21 cellular contexts compared by ENCODE assay signal in genomic region chr15:60964527-60964926, GRCh38.
DNase-seq lines count a peak whose midpoint lies in the region; ATAC-seq, FAIRE-seq and TF ChIP-seq lines count a peak whose summit lies in the region.
"Had no signal": no experiment of that assay in that cellular context is flagged by ENCODE, and none has a peak within 500 bp of the region (broad histone marks: within the 10 kb centered on the region; RNA-seq: fewer than 3 reads in every experiment).

No MANE protein-coding gene starts in this region.

- H3K27ac Mint-ChIP-seq in WTC11, result no peak overlapping the region
- H3K27ac Mint-ChIP-seq: CD4-positive, alpha-beta memory T cell; naive B cell had no signal

- no TSS peak for BruUV-seq in HepG2 (replicated peaks; lab: Mats Ljungman, UMichigan)

- 36% methylated on average over 1 of the region's 1 CpG for WGBS in HepG2 (ENCODE audit: low lambda C conversion rate)
- WGBS in right lobe of liver (ENCODE audit: insufficient coverage, low coverage, low lambda C conversion rate, missing lambda C conversion rate), result 100% methylated on average over 1 of the region's 1 CpG
- no CpG with 5 or more reads among the region's 1 CpG for WGBS in mesendoderm (ENCODE audit: extremely low coverage, insufficient coverage, low lambda C conversion rate)

- H3K36me3 Mint-ChIP-seq in WTC11, result no peaks in the 10 kb centered on the region
- H3K36me3 Mint-ChIP-seq: CD4-positive, alpha-beta memory T cell; naive B cell had no signal

- H2BK5ac ChIP-seq in mesendoderm (ENCODE audit: low read length), result no peak overlapping the region

- H3K27me3 ChIP-seq in HepG2 (ENCODE audit: control insufficient read depth in 1 of 2, insufficient read depth in 2 of 2, low read length in 2 of 2) (no peaks in the 10 kb centered on the region), right lobe of liver (no peaks in the 10 kb centered on the region), mesendoderm (ENCODE audit: insufficient read depth, low read length, poor library complexity) (no peaks in the 10 kb centered on the region), upper lobe of right lung (no peaks in the 10 kb centered on the region)
- H3K27me3 ChIP-seq: SJSA1, vagina had no signal

- no peak for FAIRE-seq in HepG2 (lab: Jason Lieb, UNC)
- FAIRE-seq: frontal cortex had no signal

- intact Hi-C loops in HepG2 (cut with micrococcal nuclease; ENCODE audit: unreplicated experiment) (no loop called here), right lobe of liver (cut with DNase I) (no loop called here), upper lobe of right lung (cut with DNase I) (no loop called here)

- H3K79me1 ChIP-seq in mesendoderm (ENCODE audit: low read length), result no peaks in the 10 kb centered on the region

- TF ChIP-seq EP300 in HepG2 (IDR thresholded peaks at IDR 0.05; ENCODE audit: low read depth in 2 of 2, low read length in 2 of 2) (no peak), HepG2 (CRISPR knock-in tag; IDR thresholded peaks at IDR 0.05; ENCODE audit: borderline replicate concordance) (no peak)

- no peak for DNase-seq in HepG2 (ENCODE audit: low spot score)
- DNase-seq in right lobe of liver, result no peak
- no peak for DNase-seq in WTC11 (ENCODE audit: low spot score)
- peak; percentile 44 for DNase-seq in mesendoderm
- DNase-seq in upper lobe of right lung, result no peak
- DNase-seq in stimulated activated CD4-positive, alpha-beta T cell treated with anti-CD3 and anti-CD28 coated beads, Interleukin-4, amount 100 ng/mL, for 24 hours, result no peak
- DNase-seq in stimulated activated CD4-positive, alpha-beta T cell treated with anti-CD3 and anti-CD28 coated beads, Interleukin-4, amount 100 ng/mL, for 1 hour, result no peak
- DNase-seq in T-helper 2 cell, result no peak
- DNase-seq: ACHN; activated CD4-positive, alpha-beta T cell treated with anti-CD3 and anti-CD28 coated beads for 48 hours; activated naive CD4-positive, alpha-beta T cell; CD4-positive, alpha-beta memory T cell; DMS79 treated with DMSO at 0.1 percent for 48 hours; left ventricle myocardium inferior; naive B cell; NCI-H2029; NCI-H524 treated with DMSO at 0.1 percent for 48 hours had no signal

- H3K4me2 ChIP-seq in HepG2 (ENCODE audit: low read depth, low read length), result no peak overlapping the region
- no peak overlapping the region for H3K4me2 ChIP-seq in mesendoderm (ENCODE audit: low read length)

- no peak overlapping the region for H2AFZ ChIP-seq in HepG2 (ENCODE audit: low read length)

- ATAC-seq in HepG2 (no peak; the same call in 2 of the 3 replicates), right lobe of liver (no peak), WTC11 (peak; percentile 20), upper lobe of right lung (peak; percentile 27)

- peaks cover 11% of the 10 kb centered on the region for H3K4me1 Mint-ChIP-seq in WTC11
- H3K4me1 Mint-ChIP-seq: CD4-positive, alpha-beta memory T cell; naive B cell had no signal

- 0 out of 2 replicates have a peak, but pooled peaks have one; percentile 4 for TF ChIP-seq CTCF in HepG2 (CRISPR knock-in tag; IDR thresholded peaks at IDR 0.05)
- no peak for TF ChIP-seq CTCF in right lobe of liver (IDR thresholded peaks at IDR 0.05)
- no peak for TF ChIP-seq CTCF in WTC11 (IDR thresholded peaks at IDR 0.05)
- no peak for TF ChIP-seq CTCF in upper lobe of right lung (IDR thresholded peaks at IDR 0.05)

- POLR2A ChIA-PET in HepG2 (lab: Yijun Ruan, JAX), result no interaction called here
- POLR2A ChIA-PET in WTC11 (lab: Charles Lee), result no interaction called here

- H3K27ac ChIP-seq in HepG2 (ENCODE audit: extremely low read length, insufficient read depth, low read length) (no peak overlapping the region), right lobe of liver (no peak overlapping the region), mesendoderm (ENCODE audit: low read depth, low read length) (no peak overlapping the region), upper lobe of right lung (no peak overlapping the region)
- H3K27ac ChIP-seq: left ventricle myocardium inferior, SJSA1, vagina had no signal

- no peaks in the 10 kb centered on the region for H3K4me1 ChIP-seq in HepG2 (ENCODE audit: insufficient read depth, low read length)
- H3K4me1 ChIP-seq in right lobe of liver, result no peaks in the 10 kb centered on the region
- no peaks in the 10 kb centered on the region for H3K4me1 ChIP-seq in mesendoderm (ENCODE audit: control insufficient read depth, low read depth, low read length)
- no peaks in the 10 kb centered on the region for H3K4me1 ChIP-seq in upper lobe of right lung
- H3K4me1 ChIP-seq: HAP-1 had no signal

- in situ Hi-C loops in HepG2 (cut with HindIII; ENCODE audit: extremely low pct_ligation_motif_present, low pct_unique_long_range_greater_than_20kb), result no loop called here

- H4K8ac ChIP-seq in mesendoderm (ENCODE audit: low read depth, low read length), result no peak overlapping the region

- H3K4me3 Mint-ChIP-seq in WTC11, result no peak overlapping the region
- H3K4me3 Mint-ChIP-seq: CD4-positive, alpha-beta memory T cell; naive B cell had no signal

- no peaks in the 10 kb centered on the region for H3K9me3 Mint-ChIP-seq in WTC11
- H3K9me3 Mint-ChIP-seq: CD4-positive, alpha-beta memory T cell; naive B cell had no signal

- H3K9me3 ChIP-seq in HepG2 (ENCODE audit: low read length) (no peaks in the 10 kb centered on the region), right lobe of liver (no peaks in the 10 kb centered on the region), upper lobe of right lung (no peaks in the 10 kb centered on the region)
- H3K9me3 ChIP-seq: HAP-1, left ventricle myocardium inferior, SJSA1, vagina had no signal

- CTCF ChIA-PET in HepG2 (lab: Yijun Ruan, JAX; ENCODE audit: low intra/inter-chr PET ratio, low total read pairs) (no interaction called here), WTC11 (lab: Charles Lee) (interaction anchor here (1.6 kb wide), 1 partner anchor 32 kb away, joined by 7 read pairs; no protein-coding TSS in a partner anchor)

- TF ChIP-seq POLR2A in HepG2 (IDR thresholded peaks at IDR 0.05; ENCODE audit: insufficient read depth in 1 of 2, low read depth in 2 of 2, low read length in 2 of 2) (no peak), right lobe of liver (IDR thresholded peaks at IDR 0.05) (no peak)

- H4K5ac ChIP-seq in mesendoderm (ENCODE audit: low read length), result no peak overlapping the region

- H3K36me3 ChIP-seq in HepG2 (replicated peaks in 1 of 2; ENCODE audit: control insufficient read depth in 1 of 2, insufficient read depth in 2 of 2, low read length in 2 of 2) (no peaks in the 10 kb centered on the region), right lobe of liver (no peaks in the 10 kb centered on the region), mesendoderm (ENCODE audit: control insufficient read depth, insufficient read depth, low read length) (no peaks in the 10 kb centered on the region), upper lobe of right lung (no peaks in the 10 kb centered on the region)
- H3K36me3 ChIP-seq: HAP-1, left ventricle myocardium inferior, SJSA1, vagina had no signal

- no peak overlapping the region for H2BK15ac ChIP-seq in mesendoderm (replicated peaks; ENCODE audit: low read depth)

- H3K4ac ChIP-seq in mesendoderm (ENCODE audit: low read depth, low read length), result no peak overlapping the region

- no peaks in the 10 kb centered on the region for H4K20me1 ChIP-seq in HepG2 (ENCODE audit: insufficient read depth, low read length)

- no peaks in the 10 kb centered on the region for H3K79me2 ChIP-seq in HepG2 (ENCODE audit: insufficient read depth, low read length)
- no peaks in the 10 kb centered on the region for H3K79me2 ChIP-seq in mesendoderm (ENCODE audit: control insufficient read depth, insufficient read depth, low read length)

- H2BK120ac ChIP-seq in mesendoderm (ENCODE audit: low read depth, low read length), result no peak overlapping the region

- H3K18ac ChIP-seq in mesendoderm (ENCODE audit: low read length), result no peak overlapping the region

- H3K9ac ChIP-seq in HepG2 (ENCODE audit: insufficient read depth, low read depth, low read length) (no peak overlapping the region), mesendoderm (ENCODE audit: low read length) (no peak overlapping the region)

- TF ChIP-seq RAD21 in HepG2 (CRISPR knock-in tag; IDR thresholded peaks at IDR 0.05), result no peak

- H3K56ac ChIP-seq in mesendoderm (ENCODE audit: low read length), result no peak overlapping the region

- H2AK5ac ChIP-seq in mesendoderm (ENCODE audit: low read length), result no peak overlapping the region

- no peaks in the 10 kb centered on the region; the same call in 1 of the 2 replicates for H3K27me3 Mint-ChIP-seq in WTC11 (ENCODE audit: low read depth)

- H3K4me3 ChIP-seq in HepG2 (replicated peaks in 1 of 3; ENCODE audit: insufficient read depth in 1 of 3, low read depth in 2 of 3, low read length in 3 of 3), result no peak overlapping the region
- no peak overlapping the region for H3K4me3 ChIP-seq in right lobe of liver
- H3K4me3 ChIP-seq in mesendoderm (ENCODE audit: low read length), result no peak overlapping the region
- H3K4me3 ChIP-seq in upper lobe of right lung, result no peak overlapping the region
- H3K4me3 ChIP-seq: HAP-1, left ventricle myocardium inferior, SJSA1, vagina had no signal

- H3K23ac ChIP-seq in mesendoderm (ENCODE audit: low read length), result no peak overlapping the region

TF ChIP-seq in HepG2, 621 proteins besides CTCF, POLR2A, EP300 and RAD21 (continues in another document):
- no peak for TF ChIP-seq ZNF704 (CRISPR knock-in tag; IDR thresholded peaks at IDR 0.05; ENCODE audit: borderline replicate concordance)

TF ChIP-seq in WTC11, 78 proteins besides CTCF, POLR2A, EP300 and RAD21 (continues in another document):
- TF ChIP-seq GTF2I (CRISPR knock-in tag; conservative IDR thresholded peaks at IDR 0.05), result no peak
- TF ChIP-seq TP53 (CRISPR knock-in tag; IDR thresholded peaks at IDR 0.05), result no peak
- TF ChIP-seq NFYB (CRISPR knock-in tag; conservative IDR thresholded peaks at IDR 0.05; ENCODE audit: low read depth), result no peak
- TF ChIP-seq RORB (CRISPR knock-in tag; IDR thresholded peaks at IDR 0.05), result no peak
- TF ChIP-seq ZNF423 (CRISPR knock-in tag; IDR thresholded peaks at IDR 0.05), result no peak
- TF ChIP-seq ZBTB21 (CRISPR knock-in tag; IDR thresholded peaks at IDR 0.05; ENCODE audit: borderline replicate concordance), result no peak
- no peak for TF ChIP-seq TEAD4 (CRISPR knock-in tag; IDR thresholded peaks at IDR 0.05)
- no peak for TF ChIP-seq FOXP1 (CRISPR knock-in tag; IDR thresholded peaks at IDR 0.05; ENCODE audit: borderline replicate concordance)
- TF ChIP-seq, protein P1, sequence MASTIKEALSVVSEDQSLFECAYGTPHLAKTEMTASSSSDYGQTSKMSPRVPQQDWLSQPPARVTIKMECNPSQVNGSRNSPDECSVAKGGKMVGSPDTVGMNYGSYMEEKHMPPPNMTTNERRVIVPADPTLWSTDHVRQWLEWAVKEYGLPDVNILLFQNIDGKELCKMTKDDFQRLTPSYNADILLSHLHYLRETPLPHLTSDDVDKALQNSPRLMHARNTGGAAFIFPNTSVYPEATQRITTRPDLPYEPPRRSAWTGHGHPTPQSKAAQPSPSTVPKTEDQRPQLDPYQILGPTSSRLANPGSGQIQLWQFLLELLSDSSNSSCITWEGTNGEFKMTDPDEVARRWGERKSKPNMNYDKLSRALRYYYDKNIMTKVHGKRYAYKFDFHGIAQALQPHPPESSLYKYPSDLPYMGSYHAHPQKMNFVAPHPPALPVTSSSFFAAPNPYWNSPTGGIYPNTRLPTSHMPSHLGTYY (CRISPR knock-in tag; IDR thresholded peaks at IDR 0.05), result no peak
- TF ChIP-seq ZNF317 (CRISPR knock-in tag; IDR thresholded peaks at IDR 0.05; ENCODE audit: borderline replicate concordance, low read depth), result no peak

Comparison
In these comparisons a context has a peak if more than half of its experiments do, and no peak if none do; other contexts are left out.
1. ATAC-seq: peak in WTC11 (single experiment) and upper lobe of right lung (single experiment); none in HepG2 (single experiment) and right lobe of liver (0 of 4).
2. Of the 50 proteins assayed by ChIP-seq in both HepG2 and WTC11: peak only in HepG2: CTCF; only in WTC11: none; in both: none; in neither: 49.